23 cellular contexts compared by ENCODE assay signal in genomic region chr2:7987992-7988391, GRCh38.
"Had no signal": no experiment of that assay in that cellular context is flagged by ENCODE, and none has a peak within 500 bp of the region (broad histone marks: within the 10 kb centered on the region; RNA-seq: fewer than 3 reads in every experiment).

No MANE protein-coding gene starts in this region.

- H3K36me3 ChIP-seq: esophagus squamous epithelium, heart right ventricle, transverse colon, upper lobe of right lung, vagina had no signal

- H3K27ac ChIP-seq: esophagus squamous epithelium, heart right ventricle, parathyroid adenoma, transverse colon, upper lobe of right lung, vagina had no signal

- H3K9me3 ChIP-seq: esophagus squamous epithelium, heart right ventricle, transverse colon, upper lobe of right lung, vagina had no signal

- H3K27me3 ChIP-seq: esophagus squamous epithelium, heart right ventricle, transverse colon, upper lobe of right lung, vagina had no signal

- H3K4me1 ChIP-seq: heart right ventricle, transverse colon, upper lobe of right lung, vagina had no signal

- ATAC-seq: effector memory CD8-positive, alpha-beta T cell; heart right ventricle; left cardiac atrium; left ventricle myocardium superior; natural killer cell; sciatic nerve; stimulated activated memory B cell treated with anti-CD40 and anti-IgM and Interleukin-4, amounts not matched to agents 10 μg/mL and 1 μg/mL and 100 μg/mL, for 72 hours; stimulated activated naive CD8-positive, alpha-beta T cell treated with anti-CD3 and anti-CD28 coated beads, Interleukin-15, Interleukin-2, amounts not matched to agents 100 U/mL and 50 U/mL, for 24 hours; upper lobe of right lung had no signal

- DNase-seq: cortex of kidney; effector memory CD8-positive, alpha-beta T cell; erythroblast; esophagus squamous epithelium; foreskin melanocyte; glutamatergic neuron; heart right ventricle; hippocampal formation; left cardiac atrium; left ventricle myocardium superior; natural killer cell; stimulated activated CD4-positive, alpha-beta T cell treated with anti-CD3 and anti-CD28 coated beads, Interleukin-12 subunit alpha, Interleukin-12 subunit beta, amount 100 ng/mL, for 4 hours; stimulated activated CD4-positive, alpha-beta T cell treated with anti-CD3 and anti-CD28 coated beads, Interleukin-1b, Interleukin-23, amount 100 ng/mL, for 48 hours; stimulated activated CD4-positive, alpha-beta T cell treated with anti-CD3 and anti-CD28 coated beads, Interleukin-4, amount 100 ng/mL, for 24 hours; stimulated activated naive CD8-positive, alpha-beta T cell treated with anti-CD3 and anti-CD28 coated beads, Interleukin-15, Interleukin-2, amounts not matched to agents 100 U/mL and 50 U/mL, for 24 hours; transverse colon; upper lobe of right lung had no signal

- H3K4me3 ChIP-seq: esophagus squamous epithelium, heart right ventricle, lung, smooth muscle cell, transverse colon, upper lobe of right lung, vagina had no signal
